Comparison of ENCODE assay signal across 11 cellular contexts in the genomic region with DNA sequence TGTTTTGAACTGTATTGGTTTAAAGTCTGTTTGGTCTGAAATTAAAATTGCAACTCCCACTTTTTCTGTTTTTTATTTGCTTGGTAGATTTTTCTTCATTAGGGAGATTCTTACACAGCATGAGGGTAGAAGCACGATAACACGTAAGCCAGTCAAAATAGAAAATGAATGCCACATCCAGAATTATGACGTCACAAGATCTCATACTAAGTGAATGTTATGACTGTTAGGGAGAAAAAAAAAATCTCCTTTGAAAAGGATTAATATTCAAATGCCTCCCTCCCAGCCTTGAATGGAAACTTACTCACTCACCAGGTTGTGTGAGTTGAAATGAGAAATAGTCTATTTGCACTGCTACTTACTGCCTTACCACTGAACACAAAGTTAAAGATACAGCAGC.
"Had no signal": no experiment of that assay in that cellular context is flagged by ENCODE, and none has a peak within 500 bp of the region (broad histone marks: within the 10 kb centered on the region; RNA-seq: fewer than 3 reads in every experiment).

No MANE protein-coding gene starts in this region.

- DNase-seq: H9, HCEC 1CT, HFFc6, IMR-90, Karpas-422, KBM-7 had no signal

- FAIRE-seq: H1, H54 had no signal

- H3K4me3 ChIP-seq: GM23338 had no signal

- H3K9ac ChIP-seq: KMS-11 had no signal

- H2AFZ ChIP-seq: GM23338 had no signal

- H3K4me2 ChIP-seq: GM23338, KMS-11 had no signal

- ATAC-seq: GM23338 had no signal

- H3K27ac ChIP-seq: HL-60, KMS-11 had no signal
